ENCODE assay signal across 16 cellular contexts in genomic region chr6:134619077-134619476, GRCh38.
DNase-seq lines count a peak whose midpoint lies in the region; ATAC-seq and TF ChIP-seq lines count a peak whose summit lies in the region.
"Had no signal": no experiment of that assay in that cellular context is flagged by ENCODE, and none has a peak within 500 bp of the region (broad histone marks: within the 10 kb centered on the region; RNA-seq: fewer than 3 reads in every experiment).

No MANE protein-coding gene starts in this region.

- H3K4me1 Mint-ChIP-seq in memory B cell, result peaks cover 8% of the 10 kb centered on the region
- no peaks in the 10 kb centered on the region for H3K4me1 Mint-ChIP-seq in activated CD8-positive, alpha-beta T cell treated with anti-CD3 and anti-CD28 coated beads for 36 hours (ENCODE audit: low read depth)

- TF ChIP-seq CTCF in activated CD8-positive, alpha-beta T cell treated with anti-CD3 and anti-CD28 coated beads for 36 hours (IDR thresholded peaks at IDR 0.05), result no peak
- TF ChIP-seq CTCF in tibial artery (IDR thresholded peaks at IDR 0.05), result no peak

- H3K27ac ChIP-seq in tibial artery, result no peak overlapping the region
- H3K27ac ChIP-seq: vagina had no signal

- peak; percentile 4 for DNase-seq in MV-4-11 (lab: John Stamatoyannopoulos, UW)
- DNase-seq in memory B cell (ENCODE audit: low spot score in 2 of 2), result peak in 1 of 2 donors; percentile 11
- no peak for DNase-seq in NCI-H226
- no peak for DNase-seq in NCI-H748 (lab: John Stamatoyannopoulos, UW; ENCODE audit: unreplicated experiment)
- no peak for DNase-seq in activated CD8-positive, alpha-beta T cell treated with anti-CD3 and anti-CD28 coated beads for 36 hours
- no peak for DNase-seq in tibial artery
- DNase-seq: activated naive CD8-positive, alpha-beta T cell treated with anti-CD3 and anti-CD28 coated beads, Interleukin-2, amount 50 U/mL, for 24 hours; DMS153; hippocampal formation; naive thymus-derived CD4-positive, alpha-beta T cell; NCI-H2107; stimulated activated CD4-positive, alpha-beta T cell treated with anti-CD3 and anti-CD28 coated beads, Interleukin-1b, Interleukin-23, amount 100 ng/mL, for 48 hours had no signal

- H3K27ac Mint-ChIP-seq in memory B cell, result no peak overlapping the region
- no peak overlapping the region for H3K27ac Mint-ChIP-seq in activated CD8-positive, alpha-beta T cell treated with anti-CD3 and anti-CD28 coated beads for 36 hours
- H3K27ac Mint-ChIP-seq: activated naive CD8-positive, alpha-beta T cell treated with anti-CD3 and anti-CD28 coated beads, Interleukin-2, amount 50 U/mL, for 24 hours; naive thymus-derived CD4-positive, alpha-beta T cell had no signal

- H3K4me3 Mint-ChIP-seq in memory B cell, result no peak overlapping the region
- H3K4me3 Mint-ChIP-seq in activated CD8-positive, alpha-beta T cell treated with anti-CD3 and anti-CD28 coated beads for 36 hours, result no peak overlapping the region
- H3K4me3 Mint-ChIP-seq: activated naive CD8-positive, alpha-beta T cell treated with anti-CD3 and anti-CD28 coated beads, Interleukin-2, amount 50 U/mL, for 24 hours; naive thymus-derived CD4-positive, alpha-beta T cell had no signal

- CTCF ChIA-PET in activated CD8-positive, alpha-beta T cell treated with anti-CD3 and anti-CD28 coated beads for 36 hours (lab: Charles Lee), result interaction anchor here (1.1 kb wide), 1 partner anchor 522 kb away, joined by 3 read pairs; no protein-coding TSS in a partner anchor

- H3K4me3 ChIP-seq in tibial artery, result no peak overlapping the region
- H3K4me3 ChIP-seq: vagina had no signal

- intact Hi-C loops in activated CD8-positive, alpha-beta T cell treated with anti-CD3 and anti-CD28 coated beads for 36 hours (cut with micrococcal nuclease), result no loop called here
- intact Hi-C loops in tibial artery (cut with DNase I; ENCODE audit: low total_unique reads), result no loop called here

- no peaks in the 10 kb centered on the region for H3K27me3 ChIP-seq in tibial artery
- H3K27me3 ChIP-seq: vagina had no signal

- H3K9me3 Mint-ChIP-seq in memory B cell, result no peaks in the 10 kb centered on the region
- no peaks in the 10 kb centered on the region for H3K9me3 Mint-ChIP-seq in activated CD8-positive, alpha-beta T cell treated with anti-CD3 and anti-CD28 coated beads for 36 hours
- H3K9me3 Mint-ChIP-seq: activated naive CD8-positive, alpha-beta T cell treated with anti-CD3 and anti-CD28 coated beads, Interleukin-2, amount 50 U/mL, for 24 hours had no signal

- peak; percentile 54 for ATAC-seq in GM18907 (IDR thresholded peaks at IDR 0.05; ENCODE audit: unreplicated experiment)
- ATAC-seq in HG02678 (IDR thresholded peaks at IDR 0.05; ENCODE audit: unreplicated experiment), result peak; percentile 55
- ATAC-seq in memory B cell (ENCODE audit: low read depth), result peak; percentile 97
- ATAC-seq in activated CD8-positive, alpha-beta T cell treated with anti-CD3 and anti-CD28 coated beads for 36 hours, result no peak
- ATAC-seq: activated naive CD8-positive, alpha-beta T cell treated with anti-CD3 and anti-CD28 coated beads, Interleukin-2, amount 50 U/mL, for 24 hours; naive thymus-derived CD4-positive, alpha-beta T cell; PC-3 had no signal

- H3K36me3 Mint-ChIP-seq in memory B cell, result no peaks in the 10 kb centered on the region
- H3K36me3 Mint-ChIP-seq in activated CD8-positive, alpha-beta T cell treated with anti-CD3 and anti-CD28 coated beads for 36 hours (ENCODE audit: low read depth), result no peaks in the 10 kb centered on the region
- H3K36me3 Mint-ChIP-seq: naive thymus-derived CD4-positive, alpha-beta T cell had no signal

- no peaks in the 10 kb centered on the region for H3K9me3 ChIP-seq in tibial artery
- H3K9me3 ChIP-seq: vagina had no signal

- H3K27me3 Mint-ChIP-seq in memory B cell, result peaks cover 1% of the 10 kb centered on the region
- peaks cover 3% of the 10 kb centered on the region for H3K27me3 Mint-ChIP-seq in activated CD8-positive, alpha-beta T cell treated with anti-CD3 and anti-CD28 coated beads for 36 hours

- H3K36me3 ChIP-seq in tibial artery, result no peaks in the 10 kb centered on the region
- H3K36me3 ChIP-seq: vagina had no signal

- no peaks in the 10 kb centered on the region for H3K4me1 ChIP-seq in tibial artery

- POLR2A ChIA-PET in activated CD8-positive, alpha-beta T cell treated with anti-CD3 and anti-CD28 coated beads for 36 hours (lab: Charles Lee), result no interaction called here
